Comparison of ENCODE assay signal across 8 cellular contexts in genomic region chr16:68448360-68448970, GRCh38. TPM values are rescaled to one million over a fixed set of nuclear protein-coding genes. Genes with fewer than 3 reads are reported as not detected.
DNase-seq lines count a peak whose midpoint lies in the region; ATAC-seq and TF ChIP-seq lines count a peak whose summit lies in the region.

SMPD3 (minus strand) TSS chr16:68448508; CDS start chr16:68372181, 76,327 bp downstream.

- H3K4me1 Mint-ChIP-seq in activated CD8-positive, alpha-beta T cell treated with anti-CD3 and anti-CD28 coated beads, Interleukin-2, amount 10 ng/mL, durations not matched to agents 7 days and 5 days (ENCODE audit: low read depth), result peaks cover 18% of the 10 kb centered on the region

- H3K27me3 Mint-ChIP-seq in activated CD8-positive, alpha-beta T cell treated with anti-CD3 and anti-CD28 coated beads, Interleukin-2, amount 10 ng/mL, durations not matched to agents 7 days and 5 days (ENCODE audit: low read depth), result peaks cover 25% of the 10 kb centered on the region

- peak; percentile 71 to 100 (median 96) for DNase-seq in C1 segment of cervical spinal cord (lab: John Stamatoyannopoulos, UW)
- peak; percentile 97 for DNase-seq in NCI-H82 treated with DMSO at 0.1 percent for 48 hours (lab: John Stamatoyannopoulos, UW; ENCODE audit: unreplicated experiment)
- peak; percentile 100 for DNase-seq in activated CD8-positive, alpha-beta T cell treated with anti-CD3 and anti-CD28 coated beads, Interleukin-2, amount 10 ng/mL, durations not matched to agents 7 days and 5 days
- peak; percentile 95 for DNase-seq in effector CD4-positive, alpha-beta T cell
- DNase-seq in lower leg skin (ENCODE audit: low spot score in 2 of 2), result peak; percentile 86 to 96
- peak; percentile 98 for DNase-seq in stimulated activated CD4-positive, alpha-beta T cell treated with anti-CD3 and anti-CD28 coated beads, Interleukin-4, amount 100 ng/mL, for 1 hour

- WGBS in lower leg skin, 2 donors, result 5 to 6% methylated on average over 31 to 45 of the region's 59 CpGs

- POLR2A ChIA-PET in activated CD8-positive, alpha-beta T cell treated with anti-CD3 and anti-CD28 coated beads, Interleukin-2, amount 10 ng/mL, durations not matched to agents 7 days and 5 days (lab: Charles Lee), result interaction anchor here (0.6 to 1.2 kb wide), 2 partner anchors 61 to 122 kb away, joined by 3 read pairs; no protein-coding TSS in a partner anchor

- TF ChIP-seq POLR2A in lower leg skin (IDR thresholded peaks at IDR 0.05), result no peak

- TF ChIP-seq CTCF in lower leg skin (IDR thresholded peaks at IDR 0.05), result no peak

- H3K4me3 ChIP-seq in lower leg skin (ENCODE audit: low read depth, poor library complexity, severe bottlenecking), result no peak within 1 kb of the TSS

- H3K27ac Mint-ChIP-seq in activated CD8-positive, alpha-beta T cell treated with anti-CD3 and anti-CD28 coated beads, Interleukin-2, amount 10 ng/mL, durations not matched to agents 7 days and 5 days, result peak within 1 kb of the TSS; percentile 39

- CTCF ChIA-PET in activated CD8-positive, alpha-beta T cell treated with anti-CD3 and anti-CD28 coated beads, Interleukin-2, amount 10 ng/mL, durations not matched to agents 7 days and 5 days (lab: Charles Lee), result interaction anchor here (0.5 to 1.3 kb wide), 6 partner anchors 9 to 72 kb away, joined by 3 to 5 read pairs (median 4); no protein-coding TSS in a partner anchor

- peak within 1 kb of the TSS; percentile 71 for H3K4me3 Mint-ChIP-seq in activated CD8-positive, alpha-beta T cell treated with anti-CD3 and anti-CD28 coated beads, Interleukin-2, amount 10 ng/mL, durations not matched to agents 7 days and 5 days

- no peaks in the 10 kb centered on the region for H3K9me3 Mint-ChIP-seq in activated CD8-positive, alpha-beta T cell treated with anti-CD3 and anti-CD28 coated beads, Interleukin-2, amount 10 ng/mL, durations not matched to agents 7 days and 5 days (ENCODE audit: insufficient read depth)

- intact Hi-C loops in lower leg skin (cut with DNase I; ENCODE audit: low total_unique reads), result loop anchor here (5.0 kb wide), 1 partner anchor 59 kb away; no protein-coding TSS in a partner anchor

- no peaks in the 10 kb centered on the region for H3K36me3 Mint-ChIP-seq in activated CD8-positive, alpha-beta T cell treated with anti-CD3 and anti-CD28 coated beads, Interleukin-2, amount 10 ng/mL, durations not matched to agents 7 days and 5 days (ENCODE audit: low read depth)

- ATAC-seq in GM19455 (IDR thresholded peaks at IDR 0.05; ENCODE audit: unreplicated experiment), result peak; percentile 88
- ATAC-seq in HG03571 (IDR thresholded peaks at IDR 0.05; ENCODE audit: unreplicated experiment), result peak; percentile 90
- ATAC-seq in activated CD8-positive, alpha-beta T cell treated with anti-CD3 and anti-CD28 coated beads, Interleukin-2, amount 10 ng/mL, durations not matched to agents 7 days and 5 days, result peak; percentile 98

RNA-seq across cellular contexts. Expression of gene SMPD3, which starts in this region (rescaled TPM):
- total RNA-seq in activated CD8-positive, alpha-beta T cell treated with anti-CD3 and anti-CD28 coated beads, Interleukin-2, amount 10 ng/mL, durations not matched to agents 7 days and 5 days, result 10 to 100 TPM; 11.1 to 12.0 TPM
- 100 to 1,000 TPM in 1 of 4 donors, 10 to 100 TPM in 3; 30.2 to 135 (median 58.3) TPM for total RNA-seq in lower leg skin
